Comparison of ENCODE assay signal across 8 cellular contexts in genomic region chr11:8871283-8871775, GRCh38. TPM values are rescaled to one million over a fixed set of nuclear protein-coding genes. Genes with fewer than 3 reads are reported as not detected.
DNase-seq lines count a peak whose midpoint lies in the region; ATAC-seq, FAIRE-seq and TF ChIP-seq lines count a peak whose summit lies in the region.

No MANE protein-coding gene starts in this region.

- no peak overlapping the region for H3T11ph ChIP-seq in H9 (ENCODE audit: low read length)

- TF ChIP-seq EP300 in transverse colon (IDR thresholded peaks at IDR 0.05; ENCODE audit: low read depth) = no peak

- BruUV-seq in endothelial cell of umbilical vein (replicated peaks; lab: Mats Ljungman, UMichigan) = no TSS peak

- no peak for TF ChIP-seq POLR2A in endothelial cell of umbilical vein (IDR thresholded peaks at IDR 0.05; ENCODE audit: low read depth, low read length)
- TF ChIP-seq POLR2A in transverse colon (IDR thresholded peaks at IDR 0.05) = peak; percentile 29

- no peak overlapping the region for H2AFZ ChIP-seq in H9 (ENCODE audit: low read length)
- peak overlapping the region; percentile 74 for H2AFZ ChIP-seq in endothelial cell of umbilical vein (ENCODE audit: low read depth, low read length)
- H2AFZ ChIP-seq in mesenchymal stem cell (ENCODE audit: low read depth, low read length) = no peak overlapping the region

- H3K23ac ChIP-seq in H9 (ENCODE audit: insufficient read length, low read depth, low read length) (no peak overlapping the region), mesenchymal stem cell (ENCODE audit: low read length in 2 of 2) (no peak overlapping the region)

- H4K91ac ChIP-seq in H9 (ENCODE audit: insufficient read length, low read depth, low read length) (no peak overlapping the region), mesenchymal stem cell (ENCODE audit: low read length) (no peak overlapping the region)

- ATAC-seq in HG03565 (IDR thresholded peaks at IDR 0.05; ENCODE audit: unreplicated experiment) = no peak

- no peak for TF ChIP-seq CTCF in H9 (conservative IDR thresholded peaks at IDR 0.05)
- no peak for TF ChIP-seq CTCF in endothelial cell of umbilical vein (IDR thresholded peaks at IDR 0.05; ENCODE audit: extremely low read depth in 1 of 2, insufficient read depth in 1 of 2, low read depth in 1 of 2, low read length in 2 of 2)
- TF ChIP-seq CTCF in transverse colon (IDR thresholded peaks at IDR 0.05) = no peak

- peak; percentile 86 for DNase-seq in AG08395 (ENCODE audit: low spot score)
- no peak for DNase-seq in H9
- peak; percentile 52 to 55 for DNase-seq in SHP77 (lab: John Stamatoyannopoulos, UW)
- peak; percentile 72 for DNase-seq in endothelial cell of umbilical vein (ENCODE audit: low read depth, low spot score)
- peak; percentile 97 for DNase-seq in mesenchymal stem cell
- DNase-seq in transverse colon = peak; percentile 57
- DNase-seq in stimulated activated CD8-positive, alpha-beta memory T cell treated with anti-CD3 and anti-CD28 coated beads, Interleukin-4, amount 100 ng/mL, for 48 hours = no peak

- H3K56ac ChIP-seq in H9 (ENCODE audit: insufficient read length, low read depth, low read length) = no peak overlapping the region

- dilution Hi-C loops in endothelial cell of umbilical vein (cut with MboI; ENCODE audit: extremely low pct_ligation_motif_present, low sequenced_read_pairs) = no loop called here

- H2AK5ac ChIP-seq in H9 (ENCODE audit: insufficient read length, low read length) (no peak overlapping the region), mesenchymal stem cell (ENCODE audit: low read length, severe bottlenecking) (no peak overlapping the region)

- POLR2A ChIA-PET in endothelial cell of umbilical vein (lab: Charles Lee) = no interaction called here

- H2BK12ac ChIP-seq in H9 (ENCODE audit: insufficient read length, low read depth, low read length) (no peak overlapping the region), mesenchymal stem cell (ENCODE audit: low read length in 2 of 2) (no peak overlapping the region)

- CTCF ChIA-PET in endothelial cell of umbilical vein (lab: Charles Lee) = interaction anchor here (0.7 to 3.2 kb wide), 10 partner anchors 9 to 266 kb away, joined by 3 to 11 read pairs (median 4); no protein-coding TSS in a partner anchor

- no peaks in the 10 kb centered on the region for H4K20me1 ChIP-seq in H9 (ENCODE audit: control insufficient read depth, insufficient read depth, insufficient read length)
- no peaks in the 10 kb centered on the region for H4K20me1 ChIP-seq in endothelial cell of umbilical vein (replicated peaks; ENCODE audit: control insufficient read depth, extremely low read depth, insufficient read depth, low read length)

- no peaks in the 10 kb centered on the region for H3K27me3 ChIP-seq in H9 (ENCODE audit: insufficient read depth, low read length)
- H3K27me3 ChIP-seq in endothelial cell of umbilical vein (ENCODE audit: control insufficient read depth in 2 of 2, insufficient read depth in 2 of 2, low read length in 2 of 2) = no peaks in the 10 kb centered on the region
- no peaks in the 10 kb centered on the region for H3K27me3 ChIP-seq in mesenchymal stem cell (ENCODE audit: control insufficient read depth in 1 of 2, insufficient read depth in 1 of 2, low read length in 2 of 2)
- H3K27me3 ChIP-seq in transverse colon = peaks cover 9% of the 10 kb centered on the region

- H3K9me1 ChIP-seq in endothelial cell of umbilical vein (replicated peaks; ENCODE audit: control insufficient read depth, extremely low read depth, insufficient read depth, low read length) = no peaks in the 10 kb centered on the region

- H4K8ac ChIP-seq in H9 (replicated peaks; ENCODE audit: insufficient read length, low read depth, low read length) = no peak overlapping the region
- peak overlapping the region; percentile 77 for H4K8ac ChIP-seq in mesenchymal stem cell (ENCODE audit: low read length)

- H3K4me1 Mint-ChIP-seq in H9 = peaks cover 16 to 22% of the 10 kb centered on the region in 2 experiments

- H3K14ac ChIP-seq in H9 (ENCODE audit: insufficient read depth, low read length) (no peak overlapping the region), mesenchymal stem cell (ENCODE audit: low read length in 2 of 2) (no peak overlapping the region)

- no peaks in the 10 kb centered on the region for H3K9me3 Mint-ChIP-seq in H9

- intact Hi-C loops in endothelial cell of umbilical vein (cut with micrococcal nuclease) = loop anchor here (2.0 kb wide), 3 partner anchors 39 to 183 kb away; partner anchors contain the start of gene AKIP1
- intact Hi-C loops in transverse colon (cut with DNase I; ENCODE audit: low total_unique reads) = no loop called here

- H2BK120ac ChIP-seq in H9 (ENCODE audit: low read depth, low read length, poor library complexity, severe bottlenecking) = no peak overlapping the region
- peak overlapping the region; percentile 99 for H2BK120ac ChIP-seq in mesenchymal stem cell (ENCODE audit: low read depth, low read length)

- H3K4me1 ChIP-seq in H9 (ENCODE audit: insufficient read depth, low read length) = no peaks in the 10 kb centered on the region
- peaks cover 16% of the 10 kb centered on the region for H3K4me1 ChIP-seq in endothelial cell of umbilical vein (ENCODE audit: control insufficient read depth, extremely low read depth, insufficient read depth, low read length)
- peaks cover 4% of the 10 kb centered on the region for H3K4me1 ChIP-seq in mesenchymal stem cell (ENCODE audit: control insufficient read depth, insufficient read depth, low read depth, low read length)
- H3K4me1 ChIP-seq in transverse colon = peaks cover 0 to 70% (median 12%) of the 10 kb centered on the region in 4 donors

- H3K23me2 ChIP-seq in H9 (ENCODE audit: insufficient read length, low read depth, low read length, poor library complexity, severe bottlenecking) = peaks cover 6% of the 10 kb centered on the region

- in situ Hi-C loops in transverse colon (cut with MboI; ENCODE audit: low pct_ligation_motif_present in 1 of 4, low pct_unique_long_range_greater_than_20kb in 1 of 4, low sequenced_read_pairs in 3 of 4) = no loop called here

- H3K27ac Mint-ChIP-seq in H9 = 0 out of 7 replicates have a peak overlapping the region, but pooled peaks of 1 of the 3 experiments have one; percentile 22

- H3K9me3 ChIP-seq in H9 (ENCODE audit: control insufficient read depth, low read depth, low read length) = no peaks in the 10 kb centered on the region
- H3K9me3 ChIP-seq in endothelial cell of umbilical vein (replicated peaks; ENCODE audit: control insufficient read depth, insufficient read depth, low read length) = no peaks in the 10 kb centered on the region
- H3K9me3 ChIP-seq in mesenchymal stem cell (ENCODE audit: control insufficient read depth, low read length) = no peaks in the 10 kb centered on the region
- no peaks in the 10 kb centered on the region for H3K9me3 ChIP-seq in transverse colon

- no peaks in the 10 kb centered on the region for H3K36me3 Mint-ChIP-seq in H9 (ENCODE audit: insufficient read depth in 1 of 3, low read depth in 3 of 3)

- no peak overlapping the region for H3K27ac ChIP-seq in H9 (ENCODE audit: insufficient read length, low read depth, low read length)
- H3K27ac ChIP-seq in endothelial cell of umbilical vein (ENCODE audit: insufficient read depth, low read depth, low read length) = no peak overlapping the region
- peak overlapping the region; percentile 92 for H3K27ac ChIP-seq in mesenchymal stem cell (ENCODE audit: low read length, poor library complexity, severe bottlenecking)
- H3K27ac ChIP-seq in transverse colon = peak overlapping the region; percentile 87 to 93 (median 92)

- peak overlapping the region; percentile 80 to 84 for H3K4me3 Mint-ChIP-seq in H9

- H2BK5ac ChIP-seq in H9 (ENCODE audit: insufficient read length, low read length) (no peak overlapping the region), mesenchymal stem cell (ENCODE audit: low read depth, low read length, poor library complexity, severe bottlenecking) (peak overlapping the region; percentile 91)

- H2BK15ac ChIP-seq in H9 (ENCODE audit: low read depth, low read length) (no peak overlapping the region), mesenchymal stem cell (ENCODE audit: low read depth, poor library complexity, severe bottlenecking) (peak overlapping the region; percentile 90)

- no peak overlapping the region for H3K4ac ChIP-seq in H9 (ENCODE audit: low read depth, low read length)
- H3K4ac ChIP-seq in mesenchymal stem cell (ENCODE audit: low read depth in 1 of 2, low read length in 2 of 2) = no peak overlapping the region

- H4K5ac ChIP-seq in H9 (ENCODE audit: insufficient read length, low read depth, low read length) = no peak overlapping the region

- peaks cover 5% of the 10 kb centered on the region; the same call in 1 of the 2 replicates for H3K27me3 Mint-ChIP-seq in H9 (ENCODE audit: low read depth)

- H3K18ac ChIP-seq in H9 (ENCODE audit: insufficient read length, low read depth, low read length) (no peak overlapping the region), mesenchymal stem cell (ENCODE audit: low read depth in 1 of 2, low read length in 2 of 2) (peak overlapping the region; percentile 85 to 95)

- no CpG with 5 or more reads among the region's 15 CpGs for WGBS in H9 (ENCODE audit: extremely low coverage, insufficient read length, low lambda C conversion rate)
- WGBS in mesenchymal stem cell = 2% methylated on average over 12 of the region's 15 CpGs
- 9 to 57% methylated on average over 1 to 15 of the region's 15 CpGs for WGBS in transverse colon (ENCODE audit: low coverage in 1 of 2), 2 donors

- FAIRE-seq in endothelial cell of umbilical vein (lab: Jason Lieb, UNC) = peak; percentile 63

- no peak overlapping the region for H2BK20ac ChIP-seq in H9 (ENCODE audit: low read depth, low read length, poor library complexity, severe bottlenecking)

- H3K36me3 ChIP-seq in endothelial cell of umbilical vein (ENCODE audit: control insufficient read depth in 2 of 2, extremely low read depth in 1 of 2, insufficient read depth in 2 of 2, low read length in 2 of 2) (no peaks in the 10 kb centered on the region), mesenchymal stem cell (ENCODE audit: control insufficient read depth in 1 of 2, insufficient read depth in 2 of 2, low read depth in 1 of 2, low read length in 2 of 2) (no peaks in the 10 kb centered on the region), transverse colon (no peaks in the 10 kb centered on the region)

- H3K4me3 ChIP-seq in endothelial cell of umbilical vein (replicated peaks in 1 of 3; ENCODE audit: insufficient read depth in 1 of 3, low read depth in 1 of 3, low read length in 3 of 3) (peak overlapping the region; percentile 6 to 50 (median 19)), mesenchymal stem cell (ENCODE audit: insufficient read depth in 1 of 2, low read depth in 1 of 2, low read length in 2 of 2) (peak overlapping the region; percentile 86 to 90), transverse colon (peak overlapping the region; percentile 71 to 95 (median 76))

- H3K79me1 ChIP-seq in H9 (ENCODE audit: insufficient read depth, low read depth, low read length, poor library complexity, severe bottlenecking) (no peaks in the 10 kb centered on the region), mesenchymal stem cell (replicated peaks; ENCODE audit: low read length, poor library complexity, severe bottlenecking) (peaks cover 10% of the 10 kb centered on the region)

- H3K4me2 ChIP-seq in H9 (ENCODE audit: insufficient read depth, insufficient read length, low read length) (peak overlapping the region; percentile 82), endothelial cell of umbilical vein (ENCODE audit: insufficient read depth, low read length) (peak overlapping the region; percentile 28), mesenchymal stem cell (ENCODE audit: low read length, poor library complexity, severe bottlenecking) (peak overlapping the region; percentile 89)

- H3K9ac ChIP-seq in H9 (ENCODE audit: extremely low read depth, insufficient read length, low read length) (peak overlapping the region; percentile 47), endothelial cell of umbilical vein (replicated peaks; ENCODE audit: extremely low read depth, insufficient read depth, low read length) (peak overlapping the region; percentile 20), mesenchymal stem cell (ENCODE audit: low read length) (peak overlapping the region; percentile 89)

- H3K79me2 ChIP-seq in H9 (ENCODE audit: insufficient read depth, low read length) = no peaks in the 10 kb centered on the region
- no peaks in the 10 kb centered on the region for H3K79me2 ChIP-seq in endothelial cell of umbilical vein (ENCODE audit: control insufficient read depth, insufficient read depth, low read length)

RNA-seq across cellular contexts. Expression of gene AKIP1, which starts 39.7 kb away (rescaled TPM):
- total RNA-seq in H9 (2021) (21.0 and 22.3 TPM in 2 replicates), endothelial cell of umbilical vein (21.9 and 23.4 TPM in 2 replicates), transverse colon (10 to 100 TPM in 2 of 4 donors, 1 to 10 TPM in 2; 5.2 to 21.2 (median 11.0) TPM)
- polyA plus RNA-seq in endothelial cell of umbilical vein = 30.3 and 32.4 TPM in 2 replicates
- polyA plus RNA-seq in endothelial cell of umbilical vein (2011; cell fraction: cytosol; rRNA removed) = 24.9 and 26.8 TPM in 2 replicates
- polyA plus RNA-seq in endothelial cell of umbilical vein (2011; cell fraction: nucleus; rRNA removed) = 13.0 and 15.3 TPM in 2 replicates
- 33.5 and 34.3 TPM in 2 replicates for polyA plus RNA-seq in endothelial cell of umbilical vein (2012)
- 8.4 TPM in 2 replicates for polyA minus RNA-seq in endothelial cell of umbilical vein
- 19.2 TPM for polyA minus RNA-seq in endothelial cell of umbilical vein (2011; cell fraction: cytosol; rRNA and poly(A)+ RNA removed)
- polyA minus RNA-seq in endothelial cell of umbilical vein (2011; cell fraction: nucleus; rRNA and poly(A)+ RNA removed) = 2.3 and 2.6 TPM in 2 replicates
- polyA plus RNA-seq in mesenchymal stem cell (2013, experiment 1 of 2) = 31.4 TPM
- polyA plus RNA-seq in mesenchymal stem cell (2013, experiment 2 of 2) = 30.7 TPM

Comparison
In these comparisons a context has a peak if more than half of its experiments do, and no peak if none do; other contexts are left out.
1. DNase-seq: peak in AG08395 (single experiment), SHP77 (2 of 2), endothelial cell of umbilical vein (single experiment), mesenchymal stem cell (single experiment) and transverse colon (single experiment); none in H9 (single experiment) and stimulated activated CD8-positive, alpha-beta memory T cell treated with anti-CD3 and anti-CD28 coated beads, Interleukin-4, amount 100 ng/mL, for 48 hours (single experiment).
2. H3K27ac ChIP-seq: peak in mesenchymal stem cell (single experiment) and transverse colon (4 of 4); none in H9 (single experiment) and endothelial cell of umbilical vein (single experiment).
3. H3K4me2 ChIP-seq: peak in every context shown above with its lines; median percentile 89 in mesenchymal stem cell; 82 in H9; 28 in endothelial cell of umbilical vein.
4. H3K9ac ChIP-seq: peak in every context shown above with its lines; median percentile 89 in mesenchymal stem cell; 47 in H9; 20 in endothelial cell of umbilical vein.
5. H3K4me3 ChIP-seq: peak in every context shown above with its lines; median percentile 88 in mesenchymal stem cell; 76 in transverse colon; 19 in endothelial cell of umbilical vein.